Comparison of ENCODE assay signal across 10 cellular contexts in genomic region chr1:15757575-15758401, GRCh38. TPM values are rescaled to one million over a fixed set of nuclear protein-coding genes. Genes with fewer than 3 reads are reported as not detected.
DNase-seq lines count a peak whose midpoint lies in the region; ATAC-seq, FAIRE-seq and TF ChIP-seq lines count a peak whose summit lies in the region.
"Had no signal": no experiment of that assay in that cellular context is flagged by ENCODE, and none has a peak within 500 bp of the region (broad histone marks: within the 10 kb centered on the region; RNA-seq: fewer than 3 reads in every experiment).

No MANE protein-coding gene starts in this region.

- no peak for FAIRE-seq in GM12878 (lab: Jason Lieb, UNC)
- FAIRE-seq in kidney (lab: Jason Lieb, UNC): no peak

- H2AFZ ChIP-seq in GM12878 (ENCODE audit: control insufficient read depth, low read depth, low read length) (no peak overlapping the region), MM.1S (ENCODE audit: low read length) (no peak overlapping the region)

- intact Hi-C loops in GM12878 (cut with micrococcal nuclease; ENCODE audit: unreplicated experiment): no loop called here
- intact Hi-C loops in kidney (cut with DNase I): no loop called here
- intact Hi-C loops in stomach (cut with DNase I; ENCODE audit: low total_unique reads): no loop called here

- no peaks in the 10 kb centered on the region for H3K79me2 ChIP-seq in GM12878 (ENCODE audit: control insufficient read depth, insufficient read depth, low read length)
- H3K79me2 ChIP-seq in MM.1S (ENCODE audit: low read length): no peaks in the 10 kb centered on the region

- H3K27me3 ChIP-seq in GM12878 (replicated peaks in 1 of 2; ENCODE audit: control insufficient read depth in 2 of 2, insufficient read depth in 2 of 2, low read length in 1 of 2) (peaks cover 8 to 22% of the 10 kb centered on the region in 2 experiments; a peak in 3 of 4 replicates), stomach (peaks cover 0 to 51% (median 17%) of the 10 kb centered on the region in 3 donors), MM.1S (replicated peaks; ENCODE audit: insufficient read depth, low read length) (peaks cover 61% of the 10 kb centered on the region)

- RAD21 ChIA-PET in GM12878 (lab: Charles Lee; ENCODE audit: unreplicated experiment): no interaction called here

- in situ Hi-C loops in GM12878 (cut with MboI): no loop called here

- DNase-seq in T-helper 1 cell (no peak), GM12878 (ENCODE audit: low read depth, low spot score) (no peak), kidney (peak; percentile 93), stomach (no peak), NOMO-1 treated with DMSO at 0.1 percent for 48 hours (lab: John Stamatoyannopoulos, UW; ENCODE audit: unreplicated experiment) (no peak), MM.1S (no peak)

- TF ChIP-seq POLR2A in GM12878 (IDR thresholded peaks at IDR 0.05; ENCODE audit: low read depth, low read length) (no peak), stomach (IDR thresholded peaks at IDR 0.05) (no peak)

- SMC1A ChIA-PET in GM12878 (lab: Charles Lee; ENCODE audit: uncharacterized antibody, unreplicated experiment): no interaction called here

- H3K36me3 ChIP-seq in GM12878 (ENCODE audit: control insufficient read depth in 2 of 2, insufficient read depth in 2 of 2, low read length in 1 of 2): no peaks in the 10 kb centered on the region
- H3K36me3 ChIP-seq in kidney (ENCODE audit: control insufficient read depth in 1 of 2, insufficient read depth in 2 of 2, low read length in 2 of 2): no peaks in the 10 kb centered on the region
- H3K36me3 ChIP-seq in stomach: no peaks in the 10 kb centered on the region
- no peaks in the 10 kb centered on the region for H3K36me3 ChIP-seq in MM.1S (replicated peaks; ENCODE audit: insufficient read depth, low read length)
- H3K36me3 ChIP-seq: adrenal gland; BLaER1 treated with 17β-estradiol and CSF1 and Interleukin-3, amounts not matched to agents 10 nM and 100 nM had no signal

- H3K4me1 ChIP-seq in GM12878 (ENCODE audit: control insufficient read depth, insufficient read depth, low read length): no peaks in the 10 kb centered on the region
- peaks cover 0 to 3% of the 10 kb centered on the region in 2 donors for H3K4me1 ChIP-seq in kidney (ENCODE audit: control insufficient read depth in 1 of 2, insufficient read depth in 1 of 2, low read depth in 1 of 2, low read length in 2 of 2)
- H3K4me1 ChIP-seq in stomach: peaks cover 48 to 75% (median 65%) of the 10 kb centered on the region in 4 donors
- H3K4me1 ChIP-seq in MM.1S (ENCODE audit: low read length): no peaks in the 10 kb centered on the region

- POLR2A ChIA-PET in GM12878 (lab: Charles Lee): no interaction called here

- no peak for TF ChIP-seq CTCF in GM12878 (IDR thresholded peaks at IDR 0.05 in 2 of 3, conservative IDR thresholded peaks at IDR 0.05 in 1 of 3; ENCODE audit: control insufficient read depth in 2 of 3, extremely low read depth in 1 of 3, insufficient read depth in 1 of 3, low read depth in 3 of 3, low read length in 3 of 3)
- no peak for TF ChIP-seq CTCF in kidney (IDR thresholded peaks at IDR 0.05; ENCODE audit: borderline replicate concordance, extremely low read depth, insufficient read depth)
- TF ChIP-seq CTCF in stomach (IDR thresholded peaks at IDR 0.05): no peak
- no peak for TF ChIP-seq CTCF in MM.1S (IDR thresholded peaks at IDR 0.05; ENCODE audit: low read length)

- peaks cover 64% of the 10 kb centered on the region for H3K27me3 Mint-ChIP-seq in T-helper 1 cell treated with Interleukin-12 subunit alpha and Interleukin-12 subunit beta and Interleukin-4 antibody, amounts not matched to agents 30 μg/mL and 1 μg/mL, for 36 hours (ENCODE audit: low read depth)

- H3K27ac Mint-ChIP-seq in T-helper 1 cell treated with Interleukin-12 subunit alpha and Interleukin-12 subunit beta and Interleukin-4 antibody, amounts not matched to agents 30 μg/mL and 1 μg/mL, for 36 hours: no peak overlapping the region

- H3K9me3 ChIP-seq in GM12878 (replicated peaks; ENCODE audit: control insufficient read depth, insufficient read depth, low read length) (no peaks in the 10 kb centered on the region), kidney (ENCODE audit: control insufficient read depth in 1 of 2, low read length in 2 of 2) (no peaks in the 10 kb centered on the region), stomach (no peaks in the 10 kb centered on the region), MM.1S (replicated peaks; ENCODE audit: insufficient read depth, low read length) (no peaks in the 10 kb centered on the region)
- H3K9me3 ChIP-seq: adrenal gland; BLaER1 treated with 17β-estradiol and CSF1 and Interleukin-3, amounts not matched to agents 10 nM and 100 nM had no signal

- no peaks in the 10 kb centered on the region for H4K20me1 ChIP-seq in GM12878 (ENCODE audit: control insufficient read depth, insufficient read depth)
- no peaks in the 10 kb centered on the region for H4K20me1 ChIP-seq in MM.1S (ENCODE audit: insufficient read depth, low read length)

- H3K4me3 ChIP-seq in GM12878: no peak overlapping the region
- H3K4me3 ChIP-seq in kidney (ENCODE audit: low read length in 2 of 2): peak overlapping the region in 1 of 2 donors; percentile 35
- H3K4me3 ChIP-seq in stomach: peak overlapping the region; percentile 60 to 78 (median 76)
- H3K4me3 ChIP-seq in MM.1S (ENCODE audit: low read length): no peak overlapping the region

- H3K36me3 Mint-ChIP-seq in T-helper 1 cell treated with Interleukin-12 subunit alpha and Interleukin-12 subunit beta and Interleukin-4 antibody, amounts not matched to agents 30 μg/mL and 1 μg/mL, for 36 hours (ENCODE audit: low read depth): no peaks in the 10 kb centered on the region

- TF ChIP-seq EP300 in GM12878 (IDR thresholded peaks at IDR 0.05; ENCODE audit: borderline replicate concordance in 1 of 2, control insufficient read depth in 1 of 2, low read depth in 2 of 2, low read length in 2 of 2) (no peak), stomach (IDR thresholded peaks at IDR 0.05) (no peak)

- H3F3A ChIP-seq in MM.1S (ENCODE audit: insufficient read depth, low read length): no peaks in the 10 kb centered on the region

- no peak overlapping the region for H3K9ac ChIP-seq in GM12878 (ENCODE audit: control insufficient read depth, insufficient read depth, low read length)
- peak overlapping the region in 1 of 2 donors; percentile 48 for H3K9ac ChIP-seq in kidney (ENCODE audit: low read length in 2 of 2)
- no peak overlapping the region for H3K9ac ChIP-seq in MM.1S (ENCODE audit: low read length)

- H3K9me3 Mint-ChIP-seq in T-helper 1 cell treated with Interleukin-12 subunit alpha and Interleukin-12 subunit beta and Interleukin-4 antibody, amounts not matched to agents 30 μg/mL and 1 μg/mL, for 36 hours: no peaks in the 10 kb centered on the region

- peak overlapping the region; percentile 21 for H3K4me3 Mint-ChIP-seq in T-helper 1 cell treated with Interleukin-12 subunit alpha and Interleukin-12 subunit beta and Interleukin-4 antibody, amounts not matched to agents 30 μg/mL and 1 μg/mL, for 36 hours

- H3K9me2 ChIP-seq in MM.1S (replicated peaks; ENCODE audit: insufficient read depth, low read length): no peaks in the 10 kb centered on the region

- no TSS peak for BruUV-seq in GM12878 (replicated peaks; lab: Mats Ljungman, UMichigan)

- WGBS in GM12878 (ENCODE audit: insufficient coverage, insufficient replicate concordance, low lambda C conversion rate, missing lambda C conversion rate): 10% methylated on average over 26 of the region's 28 CpGs
- WGBS in stomach, 5 donors: 10 to 20% (median 15%) methylated on average over 16 to 28 of the region's 28 CpGs

- H3K4me2 ChIP-seq in GM12878 (ENCODE audit: control insufficient read depth, insufficient read depth) (no peak overlapping the region), MM.1S (ENCODE audit: low read depth, low read length) (no peak overlapping the region)

- ATAC-seq in GM12878: peak; percentile 17; the same call in 1 of the 3 replicates
- ATAC-seq in HG03108 (IDR thresholded peaks at IDR 0.05; ENCODE audit: unreplicated experiment): no peak

- CTCF ChIA-PET in GM12878 (lab: Yijun Ruan, JAX): no interaction called here

- no peak for TF ChIP-seq RAD21 in GM12878 (IDR thresholded peaks at IDR 0.05; ENCODE audit: insufficient read depth, low read depth, low read length)

- H3K27ac ChIP-seq in GM12878 (ENCODE audit: control insufficient read depth, insufficient read depth): no peak overlapping the region
- H3K27ac ChIP-seq in kidney (ENCODE audit: low read depth in 2 of 2, low read length in 2 of 2): peak overlapping the region; percentile 17 to 32
- peak overlapping the region; percentile 63 to 84 (median 80) for H3K27ac ChIP-seq in stomach
- H3K27ac ChIP-seq in MM.1S (ENCODE audit: low read length): no peak overlapping the region
- H3K27ac ChIP-seq: BLaER1 treated with 17β-estradiol and CSF1 and Interleukin-3, amounts not matched to agents 10 nM and 100 nM had no signal

- H3K4me1 Mint-ChIP-seq in T-helper 1 cell treated with Interleukin-12 subunit alpha and Interleukin-12 subunit beta and Interleukin-4 antibody, amounts not matched to agents 30 μg/mL and 1 μg/mL, for 36 hours (ENCODE audit: low read depth): peaks cover 8% of the 10 kb centered on the region

RNA-seq across cellular contexts. Expression of gene FBLIM1, which starts 0.8 kb away (rescaled TPM):
- total RNA-seq in GM12878 (2013; cell fraction: nucleolus; rRNA removed): not detected in 2 replicates
- total RNA-seq in GM12878 (2014; rRNA removed) (not detected in 2 replicates), GM12878 (2014; rRNA removed; fragmentation: Illumina TruSeq; extraction: Trizol) (not detected in 2 replicates), GM12878 (2021) (0.13 and 0.53 TPM in 2 replicates), kidney (89.3 TPM), stomach (10 to 100 TPM; 47.0 to 92.1 (median 81.3) TPM)
- not detected for polyA plus RNA-seq in GM12878 (2011; ENCODE audit: low read depth)
- polyA plus RNA-seq in GM12878 (2011; rRNA removed) (0.03 TPM in 1 of 2 replicates, not detected in the other), GM12878 (2014; fragmentation: Illumina TruSeq; extraction: Trizol) (not detected in 2 replicates), GM12878 (2014; fragmentation: Nextera tagmentation; extraction: Ambion mirVana) (not detected), GM12878 (2014; rRNA removed) (not detected in 2 replicates), GM12878 (2016; fragmentation: Nextera tagmentation; extraction: Ambion mirVana) (not detected), kidney (ENCODE audit: insufficient read depth, low read depth, low replicate concordance) (16.6 TPM), stomach (100 to 1,000 TPM in 1 of 3 donors, 10 to 100 TPM in 2; 17.5 to 128 (median 44.6) TPM)
- polyA plus RNA-seq in GM12878 (2011; cell fraction: cytosol; rRNA removed): 0.03 TPM in 1 of 2 replicates, not detected in the other
- polyA plus RNA-seq in GM12878 (2011; cell fraction: nucleus; rRNA removed): not detected in 2 replicates
- not detected in 2 replicates for polyA plus RNA-seq in GM12878 (2012)
- polyA minus RNA-seq in GM12878 (2011; rRNA and poly(A)+ RNA removed): not detected in 2 replicates
- not detected in 2 replicates for polyA minus RNA-seq in GM12878 (2011; cell fraction: cytosol; rRNA and poly(A)+ RNA removed)
- polyA minus RNA-seq in GM12878 (2011; cell fraction: nucleus; rRNA and poly(A)+ RNA removed): not detected in 2 replicates

RNA-seq across cellular contexts. Expression of gene TMEM82, which starts 15.5 kb away (rescaled TPM):
- total RNA-seq in GM12878 (2013; cell fraction: nucleolus; rRNA removed): not detected in 2 replicates
- total RNA-seq in GM12878 (2014; rRNA removed) (not detected in 2 replicates), GM12878 (2014; rRNA removed; fragmentation: Illumina TruSeq; extraction: Trizol) (not detected in 2 replicates), GM12878 (2021) (not detected in 2 replicates), kidney (2.0 TPM), stomach (1 to 10 TPM in 2 of 5 donors, not detected in 3; 2.2 to 4.9 TPM)
- not detected for polyA plus RNA-seq in GM12878 (2011; ENCODE audit: low read depth)
- polyA plus RNA-seq in GM12878 (2011; rRNA removed) (not detected in 2 replicates), GM12878 (2014; fragmentation: Illumina TruSeq; extraction: Trizol) (not detected in 2 replicates), GM12878 (2014; fragmentation: Nextera tagmentation; extraction: Ambion mirVana) (not detected), GM12878 (2014; rRNA removed) (not detected in 2 replicates), GM12878 (2016; fragmentation: Nextera tagmentation; extraction: Ambion mirVana) (not detected), kidney (ENCODE audit: insufficient read depth, low read depth, low replicate concordance) (25.4 TPM), stomach (under 1 TPM in 2 of 3 donors, not detected in 1; 0.10 to 0.75 TPM)
- polyA plus RNA-seq in GM12878 (2011; cell fraction: cytosol; rRNA removed): not detected in 2 replicates
- polyA plus RNA-seq in GM12878 (2011; cell fraction: nucleus; rRNA removed): not detected in 2 replicates
- polyA plus RNA-seq in GM12878 (2012): not detected in 2 replicates
- polyA minus RNA-seq in GM12878 (2011; rRNA and poly(A)+ RNA removed): not detected in 2 replicates
- not detected in 2 replicates for polyA minus RNA-seq in GM12878 (2011; cell fraction: cytosol; rRNA and poly(A)+ RNA removed)
- not detected in 2 replicates for polyA minus RNA-seq in GM12878 (2011; cell fraction: nucleus; rRNA and poly(A)+ RNA removed)
- polyA plus RNA-seq: adrenal gland had no signal

RNA-seq across cellular contexts. Expression of gene SLC25A34, which starts 21.7 kb away (rescaled TPM):
- 0.40 and 0.54 TPM in 2 replicates for total RNA-seq in GM12878 (2013; cell fraction: nucleolus; rRNA removed)
- total RNA-seq in GM12878 (2014; rRNA removed) (0.34 and 0.82 TPM in 2 replicates), GM12878 (2014; rRNA removed; fragmentation: Illumina TruSeq; extraction: Trizol) (0.28 and 0.45 TPM in 2 replicates), GM12878 (2021) (0.69 and 0.90 TPM in 2 replicates), kidney (1.5 TPM), stomach (10 to 100 TPM in 2 of 5 donors, 1 to 10 TPM in 2, not detected in 1; 1.8 to 16.9 (median 7.5) TPM)
- 0.14 TPM for polyA plus RNA-seq in GM12878 (2011; ENCODE audit: low read depth)
- polyA plus RNA-seq in GM12878 (2011; rRNA removed) (0.10 and 0.30 TPM in 2 replicates), GM12878 (2014; fragmentation: Illumina TruSeq; extraction: Trizol) (0.35 and 0.48 TPM in 2 replicates), GM12878 (2014; fragmentation: Nextera tagmentation; extraction: Ambion mirVana) (under 1 TPM; 0.02 to 0.13 TPM), GM12878 (2014; rRNA removed) (1.6 and 2.0 TPM in 2 replicates), GM12878 (2016; fragmentation: Nextera tagmentation; extraction: Ambion mirVana) (under 1 TPM; 0.05 to 0.50 TPM), kidney (ENCODE audit: insufficient read depth, low read depth, low replicate concordance) (12.2 TPM), stomach (1 to 10 TPM in 2 of 3 donors, under 1 TPM in 1; 0.75 to 4.1 (median 1.9) TPM)
- 0.28 and 0.38 TPM in 2 replicates for polyA plus RNA-seq in GM12878 (2011; cell fraction: cytosol; rRNA removed)
- 0.97 and 1.1 TPM in 2 replicates for polyA plus RNA-seq in GM12878 (2011; cell fraction: nucleus; rRNA removed)
- 0.32 and 0.38 TPM in 2 replicates for polyA plus RNA-seq in GM12878 (2012)
- polyA minus RNA-seq in GM12878 (2011; rRNA and poly(A)+ RNA removed): 0.15 and 0.57 TPM in 2 replicates
- polyA minus RNA-seq in GM12878 (2011; cell fraction: cytosol; rRNA and poly(A)+ RNA removed): not detected in 2 replicates
- 0.48 and 0.77 TPM in 2 replicates for polyA minus RNA-seq in GM12878 (2011; cell fraction: nucleus; rRNA and poly(A)+ RNA removed)

RNA-seq across cellular contexts. Expression of gene UQCRHL, which starts 49.7 kb away (rescaled TPM):
- total RNA-seq in GM12878 (2013; cell fraction: nucleolus; rRNA removed): 0.49 and 0.84 TPM in 2 replicates
- total RNA-seq in GM12878 (2014; rRNA removed) (7.7 and 9.8 TPM in 2 replicates), GM12878 (2014; rRNA removed; fragmentation: Illumina TruSeq; extraction: Trizol) (5.9 TPM in 2 replicates), GM12878 (2021) (1.4 and 2.0 TPM in 2 replicates), kidney (0.91 TPM), stomach (10 to 100 TPM in 1 of 5 donors, 1 to 10 TPM in 2, under 1 TPM in 1, not detected in 1; 0.58 to 11.0 (median 2.0) TPM)
- polyA plus RNA-seq in GM12878 (2011; ENCODE audit: low read depth): 3.0 TPM
- polyA plus RNA-seq in GM12878 (2011; rRNA removed) (17.3 and 49.9 TPM in 2 replicates), GM12878 (2014; fragmentation: Illumina TruSeq; extraction: Trizol) (3.3 and 5.4 TPM in 2 replicates), GM12878 (2014; fragmentation: Nextera tagmentation; extraction: Ambion mirVana) (1 to 10 TPM; 6.7 to 7.5 TPM), GM12878 (2014; rRNA removed) (5.6 and 9.5 TPM in 2 replicates), GM12878 (2016; fragmentation: Nextera tagmentation; extraction: Ambion mirVana) (1 to 10 TPM; 1.9 to 2.3 TPM), kidney (ENCODE audit: insufficient read depth, low read depth, low replicate concordance) (11.8 TPM), stomach (1 to 10 TPM; 2.4 to 3.4 (median 3.2) TPM)
- 3.8 and 3.9 TPM in 2 replicates for polyA plus RNA-seq in GM12878 (2011; cell fraction: cytosol; rRNA removed)
- 1.8 and 1.9 TPM in 2 replicates for polyA plus RNA-seq in GM12878 (2011; cell fraction: nucleus; rRNA removed)
- polyA plus RNA-seq in GM12878 (2012): 4.4 and 6.2 TPM in 2 replicates
- 1.2 and 1.3 TPM in 2 replicates for polyA minus RNA-seq in GM12878 (2011; rRNA and poly(A)+ RNA removed)
- 3.8 and 4.1 TPM in 2 replicates for polyA minus RNA-seq in GM12878 (2011; cell fraction: cytosol; rRNA and poly(A)+ RNA removed)
- 0.12 and 0.19 TPM in 2 replicates for polyA minus RNA-seq in GM12878 (2011; cell fraction: nucleus; rRNA and poly(A)+ RNA removed)

Comparison
In these comparisons a context has a peak if more than half of its experiments do, and no peak if none do; other contexts are left out.
1. H3K27ac ChIP-seq: peak in kidney (2 of 2) and stomach (5 of 5); none in GM12878 (single experiment) and MM.1S (single experiment).
2. H3K4me3 ChIP-seq: peak in stomach (4 of 4); none in GM12878 (single experiment) and MM.1S (single experiment).
3. RNA of gene FBLIM1, which starts 0.8 kb away (total RNA-seq): 89.3 TPM in kidney (single experiment) and 47.0 to 92.1 TPM in stomach; 0.13 to 0.53 TPM in GM12878; every median in the first group is over 10 times any median in the second.